In genomic region chr3:101391413-101391812, GRCh38 we compare ENCODE assay signal across 14 cellular contexts.
"Had no signal": no experiment of that assay in that cellular context is flagged by ENCODE, and none has a peak within 500 bp of the region (broad histone marks: within the 10 kb centered on the region; RNA-seq: fewer than 3 reads in every experiment).

No MANE protein-coding gene starts in this region.

- H3K9me3 ChIP-seq: pancreas had no signal

- H3K27me3 ChIP-seq: adrenal gland, heart left ventricle, pancreas, upper lobe of right lung had no signal

- H3K36me3 ChIP-seq: adrenal gland, lower lobe of right lung, thoracic aorta, upper lobe of right lung had no signal

- H3K4me3 Mint-ChIP-seq: endodermal cell, mesothelial cell of epicardium had no signal

- H3K27ac Mint-ChIP-seq: endodermal cell, mesothelial cell of epicardium had no signal

- DNase-seq: activated CD4-positive, alpha-beta memory T cell treated with anti-CD3 and anti-CD28 coated beads for 36 hours; activated naive CD4-positive, alpha-beta T cell; adrenal gland; endodermal cell; heart left ventricle; left cardiac atrium; lower lobe of right lung; pancreas; T-helper 2 cell; upper lobe of right lung had no signal

- ATAC-seq: activated CD4-positive, CD25-positive, alpha-beta regulatory T cell treated with anti-CD3 and anti-CD28 coated beads, Interleukin-2, amount 50 U/mL, for 24 hours; heart left ventricle; left cardiac atrium; lower lobe of right lung; sciatic nerve; upper lobe of right lung had no signal

- H3K4me3 ChIP-seq: adrenal gland, heart left ventricle, lower lobe of right lung, pancreas, thoracic aorta, upper lobe of right lung had no signal

- H3K4me1 ChIP-seq: adrenal gland, lower lobe of right lung, upper lobe of right lung had no signal

- H3K27me3 Mint-ChIP-seq: activated CD4-positive, alpha-beta memory T cell treated with anti-CD3 and anti-CD28 coated beads for 36 hours had no signal

- H3K4me1 Mint-ChIP-seq: endodermal cell, mesothelial cell of epicardium had no signal

- H3K27ac ChIP-seq: adrenal gland, heart left ventricle, lower lobe of right lung, pancreas, thoracic aorta, upper lobe of right lung had no signal
